ENCODE assay signal across 8 cellular contexts in the genomic region with DNA sequence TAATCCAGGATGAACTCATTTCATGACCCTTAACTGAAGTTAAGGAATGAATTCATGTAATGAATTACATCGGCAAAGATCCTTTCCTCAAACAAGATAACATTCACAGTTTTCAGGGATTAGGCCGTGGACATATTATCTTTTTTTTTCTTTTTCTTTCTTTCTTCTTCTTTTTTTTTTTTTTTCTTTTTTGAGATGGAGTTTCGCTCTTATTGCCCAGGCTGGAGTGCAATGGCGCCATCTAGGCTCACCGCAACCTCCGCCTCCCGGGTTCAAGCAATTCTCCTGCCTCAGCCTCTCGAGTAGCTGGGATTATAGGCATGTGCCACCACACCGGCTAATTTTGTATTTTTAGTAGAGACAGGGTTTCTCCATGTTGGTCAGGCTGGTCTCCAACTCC. TPM values are rescaled to one million over a fixed set of nuclear protein-coding genes. Genes with fewer than 3 reads are reported as not detected.
"Had no signal": no experiment of that assay in that cellular context is flagged by ENCODE, and none has a peak within 500 bp of the region (broad histone marks: within the 10 kb centered on the region; RNA-seq: fewer than 3 reads in every experiment).

No MANE protein-coding gene starts in this region.

RNA-seq across cellular contexts. Expression of a gene that starts 10.8 kb away (rescaled TPM):
- total RNA-seq: fibroblast of villous mesenchyme; left lobe of liver; mammary epithelial cell; mononuclear cell; naive thymus-derived CD4-positive, alpha-beta T cell; osteoblast; right lobe of liver; spleen had no signal
- polyA plus RNA-seq: mammary epithelial cell; naive thymus-derived CD4-positive, alpha-beta T cell had no signal

RNA-seq across cellular contexts. Expression of a gene that starts 11.9 kb away (rescaled TPM):
- total RNA-seq: fibroblast of villous mesenchyme; left lobe of liver; mammary epithelial cell; naive thymus-derived CD4-positive, alpha-beta T cell; osteoblast; right lobe of liver had no signal
- polyA plus RNA-seq: mammary epithelial cell; naive thymus-derived CD4-positive, alpha-beta T cell had no signal

RNA-seq across cellular contexts. Expression of a gene that starts 46.1 kb away (rescaled TPM):
- total RNA-seq: mononuclear cell had no signal
- polyA plus RNA-seq: naive thymus-derived CD4-positive, alpha-beta T cell had no signal
